ENCODE assay signal across 25 cellular contexts in genomic region chr7:138713191-138713590, GRCh38. TPM values are rescaled to one million over a fixed set of nuclear protein-coding genes. Genes with fewer than 3 reads are reported as not detected.
"Had no signal": no experiment of that assay in that cellular context is flagged by ENCODE, and none has a peak within 500 bp of the region (broad histone marks: within the 10 kb centered on the region; RNA-seq: fewer than 3 reads in every experiment).

No MANE protein-coding gene starts in this region.

- H3K27ac Mint-ChIP-seq: effector memory CD8-positive, alpha-beta T cell; naive B cell; nephron; progenitor cell of endocrine pancreas; stimulated activated memory B cell treated with anti-CD40 and anti-IgM and Interleukin-4, amounts not matched to agents 10 μg/mL and 1 μg/mL and 100 μg/mL, for 72 hours; stimulated activated naive CD8-positive, alpha-beta T cell treated with anti-CD3 and anti-CD28 coated beads, Interleukin-15, Interleukin-2, amounts not matched to agents 100 ng/mL and 50 ng/mL, for 24 hours had no signal

- H3K4me3 ChIP-seq: esophagus muscularis mucosa, gastrocnemius medialis, heart right ventricle, pancreas, tibial artery, upper lobe of right lung, vagina had no signal

- H3K4me1 ChIP-seq: esophagus muscularis mucosa, gastrocnemius medialis, heart right ventricle, pancreas, tibial artery, upper lobe of right lung, vagina had no signal

- H3K36me3 Mint-ChIP-seq: stimulated activated memory B cell treated with anti-CD40 and anti-IgM and Interleukin-4, amounts not matched to agents 10 μg/mL and 1 μg/mL and 100 μg/mL, for 72 hours had no signal

- H3K27me3 ChIP-seq: esophagus muscularis mucosa, gastrocnemius medialis, pancreas, tibial artery, upper lobe of right lung, vagina had no signal

- H3K9me3 ChIP-seq: esophagus muscularis mucosa, gastrocnemius medialis, heart right ventricle, pancreas, tibial artery, upper lobe of right lung, vagina had no signal

- ATAC-seq: effector memory CD8-positive, alpha-beta T cell; gastrocnemius medialis; heart right ventricle; pancreas; right cardiac atrium; stimulated activated memory B cell treated with anti-CD40 and anti-IgM and Interleukin-4, amounts not matched to agents 10 μg/mL and 1 μg/mL and 100 μg/mL, for 72 hours; upper lobe of right lung had no signal

- H3K4me1 Mint-ChIP-seq: nephron had no signal

- H3K36me3 ChIP-seq: esophagus muscularis mucosa, gastrocnemius medialis, heart right ventricle, pancreas, tibial artery, upper lobe of right lung, vagina had no signal

- H3K27me3 Mint-ChIP-seq: progenitor cell of endocrine pancreas; stimulated activated naive CD8-positive, alpha-beta T cell treated with anti-CD3 and anti-CD28 coated beads, Interleukin-15, Interleukin-2, amounts not matched to agents 100 ng/mL and 50 ng/mL, for 24 hours had no signal

- H3K27ac ChIP-seq: epithelial cell of prostate, esophagus muscularis mucosa, gastrocnemius medialis, heart right ventricle, pancreas, tibial artery, upper lobe of right lung, vagina had no signal

- H3K9me3 Mint-ChIP-seq: effector memory CD8-positive, alpha-beta T cell; nephron; stimulated activated memory B cell treated with anti-CD40 and anti-IgM and Interleukin-4, amounts not matched to agents 10 μg/mL and 1 μg/mL and 100 μg/mL, for 72 hours; stimulated activated naive CD8-positive, alpha-beta T cell treated with anti-CD3 and anti-CD28 coated beads, Interleukin-15, Interleukin-2, amounts not matched to agents 100 ng/mL and 50 ng/mL, for 24 hours had no signal

- H3K4me3 Mint-ChIP-seq: effector memory CD8-positive, alpha-beta T cell; naive B cell; nephron; stimulated activated memory B cell treated with anti-CD40 and anti-IgM and Interleukin-4, amounts not matched to agents 10 μg/mL and 1 μg/mL and 100 μg/mL, for 72 hours; stimulated activated naive CD8-positive, alpha-beta T cell treated with anti-CD3 and anti-CD28 coated beads, Interleukin-15, Interleukin-2, amounts not matched to agents 100 ng/mL and 50 ng/mL, for 24 hours had no signal

- DNase-seq: effector memory CD8-positive, alpha-beta T cell; gastrocnemius medialis; heart right ventricle; hypothalamus; kidney glomerular epithelial cell; mesendoderm; naive B cell; occipital lobe; pancreas; right cardiac atrium; small intestine; stimulated activated CD4-positive, alpha-beta T cell treated with anti-CD3 and anti-CD28 coated beads, Interleukin-4, amount 100 ng/mL, for 1 hour; stimulated activated CD8-positive, alpha-beta memory T cell treated with anti-CD3 and anti-CD28 coated beads, Interleukin-4, amount 100 ng/mL, for 48 hours; tibial artery had no signal

RNA-seq across cellular contexts. Expression of gene SVOPL, which starts 12.0 kb away (rescaled TPM):
- total RNA-seq: esophagus muscularis mucosa, fibroblast of villous mesenchyme, gastrocnemius medialis, heart right ventricle, lung microvascular endothelial cell, right cardiac atrium, vagina had no signal
- polyA plus RNA-seq: heart right ventricle, liver, right cardiac atrium had no signal
